1 cellular context compared by ENCODE assay signal in genomic region chr20:58820515-58820914, GRCh38.
TF ChIP-seq lines count a peak whose summit lies in the region.

No MANE protein-coding gene starts in this region.

TF ChIP-seq in K562, 482 proteins besides CTCF, POLR2A, EP300 and RAD21:
- peak; percentile 27 to 35; a peak in 2 of 4 replicates for TF ChIP-seq NRF1 (conservative IDR thresholded peaks at IDR 0.05 in 1 of 2, IDR thresholded peaks at IDR 0.05 in 1 of 2)
- TF ChIP-seq ZNF431 (CRISPR knock-in tag; IDR thresholded peaks at IDR 0.05), result peak; percentile 90
